In the genomic region with DNA sequence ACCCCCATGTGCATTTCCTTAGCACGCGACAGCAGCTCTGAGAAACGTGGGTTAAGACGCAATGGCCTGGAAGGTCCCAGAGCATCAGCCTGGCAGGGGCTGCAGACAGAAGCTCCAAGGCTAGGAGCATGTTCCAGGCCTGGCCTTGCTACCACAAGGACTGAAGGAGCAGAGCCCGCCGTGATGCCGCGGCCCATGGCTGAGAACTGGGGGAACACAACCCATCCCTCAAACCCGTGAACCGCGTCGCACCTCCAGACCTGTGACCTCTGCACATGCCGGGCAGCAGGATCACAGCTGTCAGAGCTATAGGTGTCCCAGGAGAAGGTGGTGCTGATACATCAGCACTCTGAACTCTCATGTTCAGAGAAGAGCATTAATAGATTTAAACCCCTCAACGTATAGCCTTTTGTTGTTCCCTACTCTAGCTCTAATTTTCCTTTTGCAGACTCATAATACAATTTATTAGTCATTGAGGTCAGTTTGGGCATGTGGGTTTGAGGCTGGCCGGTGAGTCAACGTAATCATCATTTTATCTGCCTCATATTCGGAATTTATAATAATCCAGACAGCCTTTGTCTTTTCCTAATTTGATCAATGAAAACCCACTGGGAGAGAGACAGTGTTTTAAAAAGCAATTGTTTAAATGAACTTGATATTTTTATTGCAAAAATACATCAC, we compare ENCODE assay signal across 26 cellular contexts.
"Had no signal": no experiment of that assay in that cellular context is flagged by ENCODE, and none has a peak within 500 bp of the region (broad histone marks: within the 10 kb centered on the region; RNA-seq: fewer than 3 reads in every experiment).

No MANE protein-coding gene starts in this region.

- H3K9ac ChIP-seq: parathyroid adenoma had no signal

- H3K27ac Mint-ChIP-seq: naive thymus-derived CD8-positive, alpha-beta T cell; nephron; progenitor cell of endocrine pancreas; stimulated activated naive B cell treated with anti-CD40 and anti-IgM and Interleukin-4, amounts not matched to agents 10 μg/mL and 1 μg/mL and 100 μg/mL, for 72 hours; stimulated activated naive CD8-positive, alpha-beta T cell treated with anti-CD3 and anti-CD28 coated beads, Interleukin-15, Interleukin-2, amounts not matched to agents 100 ng/mL and 50 ng/mL, for 24 hours had no signal

- ATAC-seq: left colon; left lung; lower lobe of right lung; naive thymus-derived CD8-positive, alpha-beta T cell; right lobe of liver; stimulated activated naive B cell treated with anti-CD40 and anti-IgM and Interleukin-4, amounts not matched to agents 10 μg/mL and 1 μg/mL and 100 μg/mL, for 72 hours had no signal

- H3K27me3 ChIP-seq: neutrophil, right atrium auricular region, right lobe of liver, testis, thyroid gland, transverse colon, upper lobe of left lung had no signal

- H3K4me1 Mint-ChIP-seq: naive thymus-derived CD8-positive, alpha-beta T cell; nephron; neural crest cell; stimulated activated naive B cell treated with anti-CD40 and anti-IgM and Interleukin-4, amounts not matched to agents 10 μg/mL and 1 μg/mL and 100 μg/mL, for 72 hours had no signal

- H3K9me3 Mint-ChIP-seq: naive thymus-derived CD8-positive, alpha-beta T cell; nephron; neural crest cell; stimulated activated naive B cell treated with anti-CD40 and anti-IgM and Interleukin-4, amounts not matched to agents 10 μg/mL and 1 μg/mL and 100 μg/mL, for 72 hours; stimulated activated naive CD8-positive, alpha-beta T cell treated with anti-CD3 and anti-CD28 coated beads, Interleukin-15, Interleukin-2, amounts not matched to agents 100 ng/mL and 50 ng/mL, for 24 hours had no signal

- H3K9me3 ChIP-seq: left lung, lower lobe of right lung, neutrophil, right atrium auricular region, right lobe of liver, testis, thyroid gland, transverse colon, upper lobe of left lung had no signal

- H3K4me3 ChIP-seq: left lung, lower lobe of right lung, right atrium auricular region, right lobe of liver, smooth muscle cell, testis, thyroid gland, transverse colon, upper lobe of left lung had no signal

- H2AFZ ChIP-seq: parathyroid adenoma had no signal

- H3K4me2 ChIP-seq: smooth muscle cell had no signal

- H3K4me3 Mint-ChIP-seq: naive thymus-derived CD8-positive, alpha-beta T cell; nephron; neural crest cell; stimulated activated naive B cell treated with anti-CD40 and anti-IgM and Interleukin-4, amounts not matched to agents 10 μg/mL and 1 μg/mL and 100 μg/mL, for 72 hours; stimulated activated naive CD8-positive, alpha-beta T cell treated with anti-CD3 and anti-CD28 coated beads, Interleukin-15, Interleukin-2, amounts not matched to agents 100 ng/mL and 50 ng/mL, for 24 hours had no signal

- H3K36me3 ChIP-seq: left lung, lower lobe of right lung, neutrophil, right atrium auricular region, right lobe of liver, thyroid gland, transverse colon, upper lobe of left lung had no signal

- H3K4me1 ChIP-seq: left lung, lower lobe of right lung, parathyroid adenoma, right atrium auricular region, right lobe of liver, testis, thyroid gland, transverse colon, upper lobe of left lung had no signal

- FAIRE-seq: kidney had no signal

- H3K27ac ChIP-seq: left lung, lower lobe of right lung, neutrophil, parathyroid adenoma, right atrium auricular region, right lobe of liver, testis, thyroid gland, transverse colon, upper lobe of left lung had no signal

- H3K36me3 Mint-ChIP-seq: naive thymus-derived CD8-positive, alpha-beta T cell; stimulated activated naive B cell treated with anti-CD40 and anti-IgM and Interleukin-4, amounts not matched to agents 10 μg/mL and 1 μg/mL and 100 μg/mL, for 72 hours had no signal

- DNase-seq: hippocampal formation; kidney; left colon; left lung; lower lobe of right lung; mammary epithelial cell; mesenchymal stem cell; naive thymus-derived CD8-positive, alpha-beta T cell; occipital lobe; right lobe of liver; stimulated activated CD4-positive, alpha-beta T cell treated with anti-CD3 and anti-CD28 coated beads, Interleukin-2, amount 100 ng/mL, for 24 hours; stimulated activated CD4-positive, alpha-beta T cell treated with anti-CD3 and anti-CD28 coated beads, Interleukin-4, amount 100 ng/mL, for 1 hour; stimulated activated naive B cell treated with anti-CD40 and anti-IgM and Interleukin-4, amounts not matched to agents 10 μg/mL and 1 μg/mL and 100 μg/mL, for 72 hours; substantia nigra; testis; thyroid gland; transverse colon had no signal

- H3K27me3 Mint-ChIP-seq: progenitor cell of endocrine pancreas; stimulated activated naive CD8-positive, alpha-beta T cell treated with anti-CD3 and anti-CD28 coated beads, Interleukin-15, Interleukin-2, amounts not matched to agents 100 ng/mL and 50 ng/mL, for 24 hours had no signal

- H3K79me2 ChIP-seq: parathyroid adenoma had no signal
